In genomic region chr22:21636629-21637218, GRCh38 we compare ENCODE assay signal across 26 cellular contexts.
"Had no signal": no experiment of that assay in that cellular context is flagged by ENCODE, and none has a peak within 500 bp of the region (broad histone marks: within the 10 kb centered on the region; RNA-seq: fewer than 3 reads in every experiment).

No MANE protein-coding gene starts in this region.

- H3K4me3 Mint-ChIP-seq: activated CD4-positive, alpha-beta memory T cell treated with anti-CD3 and anti-CD28 coated beads, Interleukin-2, amount 10 ng/mL, durations not matched to agents 7 days and 5 days; activated CD4-positive, alpha-beta T cell treated with anti-CD3 and anti-CD28 coated beads for 36 hours; activated naive CD4-positive, alpha-beta T cell treated with anti-CD3 and anti-CD28 coated beads for 36 hours; activated naive CD8-positive, alpha-beta T cell; activated T-helper 17 cell treated with anti-CD3 and anti-CD28 coated beads, Interleukin-2, amount 50 U/mL, for 72 hours had no signal

- H3K4me3 ChIP-seq: adrenal gland, Peyer's patch, SJCRH30 had no signal

- ATAC-seq: activated CD4-positive, alpha-beta T cell treated with anti-CD3 and anti-CD28 coated beads for 36 hours; activated T-helper 17 cell treated with anti-CD3 and anti-CD28 coated beads, Interleukin-2, amount 50 U/mL, for 72 hours had no signal

- DNase-seq: activated CD4-positive, alpha-beta memory T cell treated with anti-CD3 and anti-CD28 coated beads, Interleukin-2, amount 10 ng/mL, durations not matched to agents 7 days and 5 days; activated CD4-positive, alpha-beta T cell treated with anti-CD3 and anti-CD28 coated beads for 36 hours; activated CD4-positive, alpha-beta T cell treated with anti-CD3 and anti-CD28 coated beads, Interleukin-2, amount 50 U/mL, for 1 hour; activated gamma-delta T cell; activated naive CD4-positive, alpha-beta T cell treated with anti-CD3 and anti-CD28 coated beads for 36 hours; activated T-cell treated with anti-CD3 and anti-CD28 coated beads for 4 hours; activated T-cell treated with anti-CD3 and anti-CD28 coated beads, Interleukin-2, amount 50 U/mL, for 48 hours; adrenal gland; anterior cingulate cortex; Karpas-422; MM.1S; NCI-H1105; NCI-H1436 treated with DMSO at 0.1 percent for 48 hours; NCI-H187; NCI-H2081; NCI-H446; NCI-H524; Peyer's patch; Right ventricle myocardium superior; SJCRH30; SK-N-SH; T-helper 1 cell had no signal

- H3K27ac ChIP-seq: adrenal gland, Peyer's patch, RWPE1, SJCRH30, VCaP had no signal

- H3K36me3 Mint-ChIP-seq: activated naive CD8-positive, alpha-beta T cell had no signal

- H3K9me3 ChIP-seq: adrenal gland, Peyer's patch, SJCRH30, SK-N-SH had no signal

- H3K9me3 Mint-ChIP-seq: activated CD4-positive, alpha-beta memory T cell treated with anti-CD3 and anti-CD28 coated beads, Interleukin-2, amount 10 ng/mL, durations not matched to agents 7 days and 5 days; activated naive CD4-positive, alpha-beta T cell treated with anti-CD3 and anti-CD28 coated beads for 36 hours; activated T-helper 17 cell treated with anti-CD3 and anti-CD28 coated beads, Interleukin-2, amount 50 U/mL, for 72 hours had no signal

- H3K36me3 ChIP-seq: adrenal gland, Peyer's patch, SJCRH30 had no signal

- H3K27ac Mint-ChIP-seq: activated CD4-positive, alpha-beta memory T cell treated with anti-CD3 and anti-CD28 coated beads, Interleukin-2, amount 10 ng/mL, durations not matched to agents 7 days and 5 days; activated CD4-positive, alpha-beta T cell treated with anti-CD3 and anti-CD28 coated beads for 36 hours; activated naive CD4-positive, alpha-beta T cell treated with anti-CD3 and anti-CD28 coated beads for 36 hours; activated naive CD8-positive, alpha-beta T cell; activated T-helper 17 cell treated with anti-CD3 and anti-CD28 coated beads, Interleukin-2, amount 50 U/mL, for 72 hours had no signal

- H3K27me3 Mint-ChIP-seq: activated CD4-positive, alpha-beta memory T cell treated with anti-CD3 and anti-CD28 coated beads, Interleukin-2, amount 10 ng/mL, durations not matched to agents 7 days and 5 days; activated naive CD8-positive, alpha-beta T cell; activated T-helper 17 cell treated with anti-CD3 and anti-CD28 coated beads, Interleukin-2, amount 50 U/mL, for 72 hours had no signal

- H3K4me2 ChIP-seq: SK-N-SH had no signal

- H3K27me3 ChIP-seq: adrenal gland, Peyer's patch, SJCRH30 had no signal
